17 cellular contexts compared by ENCODE assay signal in the genomic region with DNA sequence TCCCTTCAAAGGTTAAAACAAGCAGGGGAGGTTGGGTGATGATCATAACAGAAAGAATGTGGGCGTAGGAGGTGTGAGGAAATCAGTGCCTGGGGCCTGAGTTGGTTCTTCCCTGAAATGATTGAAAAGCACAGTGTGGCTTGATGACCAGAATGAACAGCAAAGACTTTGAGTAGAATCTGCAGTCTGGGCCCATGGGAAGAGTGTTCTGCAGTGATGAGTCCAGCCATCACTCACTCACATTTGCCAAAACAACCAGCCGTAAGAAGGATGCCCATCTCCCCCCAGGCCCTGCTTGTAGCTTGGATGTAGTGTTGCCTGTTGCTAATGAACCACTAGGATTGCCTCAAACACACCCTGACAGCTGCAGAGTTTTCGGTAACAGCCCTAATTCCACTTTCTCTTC.
DNase-seq lines count a peak whose midpoint lies in the region; ATAC-seq and TF ChIP-seq lines count a peak whose summit lies in the region.
"Had no signal": no experiment of that assay in that cellular context is flagged by ENCODE, and none has a peak within 500 bp of the region (broad histone marks: within the 10 kb centered on the region; RNA-seq: fewer than 3 reads in every experiment).

No MANE protein-coding gene starts in this region.

- POLR2A ChIA-PET in PC-3 (lab: Charles Lee; ENCODE audit: unreplicated experiment): no interaction called here

- ATAC-seq in GM18858 (IDR thresholded peaks at IDR 0.05; ENCODE audit: unreplicated experiment): peak; percentile 36
- ATAC-seq in PC-3: peak; percentile 45
- ATAC-seq in sciatic nerve: peak; percentile 63
- no peak for ATAC-seq in HG03139 (IDR thresholded peaks at IDR 0.05; ENCODE audit: unreplicated experiment)
- ATAC-seq: SK-N-SH treated with all-trans-retinoic acid at 6 μM for 48 hours had no signal

- H3K36me3 ChIP-seq in PC-3 (ENCODE audit: low read depth, low read length): no peaks in the 10 kb centered on the region
- H3K36me3 ChIP-seq: stomach had no signal

- no peak for TF ChIP-seq CTCF in PC-3 (conservative IDR thresholded peaks at IDR 0.05; ENCODE audit: low read depth, low read length)

- no peaks in the 10 kb centered on the region for H3K9me3 ChIP-seq in PC-3 (ENCODE audit: low read length)
- H3K9me3 ChIP-seq: stomach had no signal

- H4K20me1 ChIP-seq in PC-3 (ENCODE audit: low read length): no peaks in the 10 kb centered on the region

- H2AFZ ChIP-seq in PC-3 (ENCODE audit: low read length): peak overlapping the region; percentile 42

- H3K4me1 ChIP-seq in PC-3 (ENCODE audit: insufficient read depth, low read length): peaks cover 9% of the 10 kb centered on the region
- H3K4me1 ChIP-seq: stomach had no signal

- no peak overlapping the region for H3K9ac ChIP-seq in PC-3 (ENCODE audit: low read length)

- BruUV-seq in PC-3 (replicated peaks; lab: Mats Ljungman, UMichigan): no TSS peak

- H3K27me3 ChIP-seq in PC-3 (ENCODE audit: low read length): no peaks in the 10 kb centered on the region
- H3K27me3 ChIP-seq: dorsolateral prefrontal cortex, stomach had no signal

- DNase-seq in PC-3 (peak; percentile 69), fibroblast of peridontal ligament (ENCODE audit: extremely low read depth) (peak; percentile 69), sciatic nerve (ENCODE audit: low spot score) (no peak), NCI-H1417 (lab: John Stamatoyannopoulos, UW) (no peak), iPS-NIHi7 (ENCODE audit: extremely low spot score) (no peak), T-helper 2 cell (no peak)
- DNase-seq: activated CD4-positive, alpha-beta T cell treated with anti-CD3 and anti-CD28 coated beads for 1 hour; activated gamma-delta T cell treated with Interleukin-2 at 50 U/mL for 16 hours; dorsolateral prefrontal cortex; H9; Kasumi-1; NCI-H446 treated with DMSO at 0.1 percent for 48 hours; stimulated activated CD4-positive, alpha-beta T cell treated with anti-CD3 and anti-CD28 coated beads, Interleukin-1b, Interleukin-23, amount 100 ng/mL, for 48 hours; stomach had no signal

- no peaks in the 10 kb centered on the region for H3F3A ChIP-seq in PC-3 (ENCODE audit: low read length, unreplicated experiment)

- intact Hi-C loops in PC-3 (cut with micrococcal nuclease): no loop called here
- intact Hi-C loops in sciatic nerve (cut with DNase I): no loop called here

- H3K27ac ChIP-seq in PC-3 (ENCODE audit: low read length): no peak overlapping the region
- H3K27ac ChIP-seq: dorsolateral prefrontal cortex, stomach had no signal

- CTCF ChIA-PET in PC-3 (lab: Charles Lee): no interaction called here

- H3K79me2 ChIP-seq in PC-3 (ENCODE audit: low read length): no peaks in the 10 kb centered on the region

- 0 out of 2 replicates have a peak overlapping the region, but pooled peaks have one; percentile 25 for H3K4me2 ChIP-seq in PC-3 (ENCODE audit: low read length)

- no peaks in the 10 kb centered on the region for H3K9me2 ChIP-seq in PC-3 (replicated peaks; ENCODE audit: low read length)

- no peak overlapping the region for H3K4me3 ChIP-seq in PC-3 (ENCODE audit: low read length)
- H3K4me3 ChIP-seq: dorsolateral prefrontal cortex, stomach had no signal

Comparison
In these comparisons a context has a peak if more than half of its experiments do, and no peak if none do; other contexts are left out.
1. DNase-seq: peak in PC-3 (single experiment) and fibroblast of peridontal ligament (single experiment); none in sciatic nerve (single experiment), NCI-H1417 (0 of 3), iPS-NIHi7 (single experiment) and T-helper 2 cell (0 of 5).